Comparison of ENCODE assay signal across 8 cellular contexts in the genomic region with DNA sequence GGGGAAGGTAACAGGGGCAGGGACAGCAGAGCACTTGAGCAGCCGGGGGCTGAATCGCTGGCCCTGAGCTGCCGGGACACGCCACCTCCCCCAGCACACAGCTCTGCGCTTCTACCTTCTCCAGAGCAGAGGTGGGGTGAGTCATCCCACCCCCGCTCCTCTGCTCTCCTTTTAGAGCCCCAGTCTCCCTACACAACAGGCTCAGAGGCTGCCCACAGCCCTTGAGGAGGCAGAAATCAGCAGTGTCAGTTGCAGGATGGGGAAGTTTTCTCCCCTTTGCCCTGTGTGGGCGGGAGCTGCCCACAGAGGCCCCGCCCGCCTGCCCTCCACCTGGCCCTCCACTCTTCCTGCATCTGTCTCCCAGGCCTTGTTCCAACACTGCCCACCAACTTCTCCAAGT.
DNase-seq lines count a peak whose midpoint lies in the region; ATAC-seq and TF ChIP-seq lines count a peak whose summit lies in the region.

No MANE protein-coding gene starts in this region.

- H3K9ac ChIP-seq in smooth muscle cell (ENCODE audit: low read depth), result peak overlapping the region; percentile 48

- H3K27ac ChIP-seq in CD8-positive, alpha-beta memory T cell (ENCODE audit: low read depth, low read length), result no peak overlapping the region
- H3K27ac ChIP-seq in smooth muscle cell (ENCODE audit: low read depth) (peak overlapping the region; percentile 68), tibial artery (no peak overlapping the region)

- H3K4me1 Mint-ChIP-seq in CD8-positive, alpha-beta memory T cell, result peaks cover 9 to 42% (median 41%) of the 10 kb centered on the region in 3 donors
- H3K4me1 Mint-ChIP-seq in IgD-negative memory B cell, result peaks cover 33 to 46% (median 34%) of the 10 kb centered on the region in 3 donors

- peak overlapping the region; percentile 67 to 93 (median 90) for H3K27ac Mint-ChIP-seq in CD8-positive, alpha-beta memory T cell
- peak overlapping the region; percentile 75 to 89 (median 89) for H3K27ac Mint-ChIP-seq in IgD-negative memory B cell

- no peaks in the 10 kb centered on the region for H3K27me3 ChIP-seq in CD8-positive, alpha-beta memory T cell (ENCODE audit: insufficient read depth, low read length, poor library complexity, severe bottlenecking)
- no peaks in the 10 kb centered on the region for H3K27me3 ChIP-seq in smooth muscle cell (ENCODE audit: low read depth)
- no peaks in the 10 kb centered on the region for H3K27me3 ChIP-seq in tibial artery

- peaks cover 0 to 97% (median 0%) of the 10 kb centered on the region in 3 donors for H3K36me3 Mint-ChIP-seq in CD8-positive, alpha-beta memory T cell
- H3K36me3 Mint-ChIP-seq in IgD-negative memory B cell, result peaks cover 5% of the 10 kb centered on the region

- DNase-seq in CD8-positive, alpha-beta memory T cell, result peak in 1 of 5 donors; percentile 62
- peak; percentile 49 for DNase-seq in activated CD4-positive, alpha-beta T cell treated with anti-CD3 and anti-CD28 coated beads, Interleukin-2, amount 50 U/mL, for 1 hour
- DNase-seq in fibroblast of mammary gland (ENCODE audit: low read depth), result peak; percentile 84
- no peak for DNase-seq in smooth muscle cell (lab: John Stamatoyannopoulos, UW; ENCODE audit: unreplicated experiment)
- no peak for DNase-seq in 8988T
- no peak for DNase-seq in tibial artery

- H3K79me2 ChIP-seq in smooth muscle cell (ENCODE audit: low read depth), result no peaks in the 10 kb centered on the region

- H3F3A ChIP-seq in smooth muscle cell (ENCODE audit: low read depth), result no peaks in the 10 kb centered on the region

- peaks cover 55% of the 10 kb centered on the region for H3K36me3 ChIP-seq in CD8-positive, alpha-beta memory T cell (ENCODE audit: insufficient read depth, low read length)
- H3K36me3 ChIP-seq in smooth muscle cell (ENCODE audit: low read depth) (no peaks in the 10 kb centered on the region), tibial artery (peaks cover 0 to 76% (median 40%) of the 10 kb centered on the region in 3 donors)

- ATAC-seq in GM21528 (IDR thresholded peaks at IDR 0.05; ENCODE audit: low FRiP score, unreplicated experiment), result peak; percentile 33

- intact Hi-C loops in tibial artery (cut with DNase I; ENCODE audit: low total_unique reads), result no loop called here

- CTCF ChIA-PET in CD8-positive, alpha-beta memory T cell (lab: Charles Lee), result interaction anchor here (1.0 to 4.1 kb wide), 8 partner anchors 8 to 186 kb away, joined by 3 to 23 read pairs (median 4); no protein-coding TSS in a partner anchor

- H3K27me3 Mint-ChIP-seq in CD8-positive, alpha-beta memory T cell, result no peaks in the 10 kb centered on the region
- no peaks in the 10 kb centered on the region for H3K27me3 Mint-ChIP-seq in IgD-negative memory B cell

- H3K4me3 Mint-ChIP-seq in CD8-positive, alpha-beta memory T cell, result peak overlapping the region in 5 of 7 donors; percentile 24 to 76 (median 59)
- H3K4me3 Mint-ChIP-seq in IgD-negative memory B cell, result peak overlapping the region in 3 of 4 donors; percentile 54 to 91 (median 81)

- H2AFZ ChIP-seq in smooth muscle cell (ENCODE audit: low read depth), result no peak overlapping the region

- 27% methylated on average over 9 of the region's 9 CpGs for WGBS in smooth muscle cell (ENCODE audit: low lambda C conversion rate)

- H3K4me3 ChIP-seq in CD8-positive, alpha-beta memory T cell (ENCODE audit: low read length), result no peak overlapping the region
- H3K4me3 ChIP-seq in fibroblast of mammary gland (ENCODE audit: control insufficient read depth, low read depth, low read length), result no peak overlapping the region
- no peak overlapping the region for H3K4me3 ChIP-seq in smooth muscle cell
- no peak overlapping the region for H3K4me3 ChIP-seq in tibial artery

- no peaks in the 10 kb centered on the region for H4K20me1 ChIP-seq in smooth muscle cell (ENCODE audit: low read depth)

- H3K4me1 ChIP-seq in CD8-positive, alpha-beta memory T cell (ENCODE audit: insufficient read depth, low read length), result peaks cover 54% of the 10 kb centered on the region
- peaks cover 17% of the 10 kb centered on the region for H3K4me1 ChIP-seq in smooth muscle cell (ENCODE audit: low read depth)
- peaks cover 0 to 5% (median 0%) of the 10 kb centered on the region in 4 donors for H3K4me1 ChIP-seq in tibial artery

- no peaks in the 10 kb centered on the region for H3K9me3 Mint-ChIP-seq in CD8-positive, alpha-beta memory T cell
- H3K9me3 Mint-ChIP-seq in IgD-negative memory B cell, result no peaks in the 10 kb centered on the region

- POLR2A ChIA-PET in CD8-positive, alpha-beta memory T cell (lab: Charles Lee), result interaction anchor here (1.3 to 1.4 kb wide), 2 partner anchors 19 to 94 kb away, joined by 3 to 4 read pairs; no protein-coding TSS in a partner anchor

- no peaks in the 10 kb centered on the region for H3K9me3 ChIP-seq in CD8-positive, alpha-beta memory T cell (ENCODE audit: low read length)
- H3K9me3 ChIP-seq in smooth muscle cell (replicated peaks; ENCODE audit: low read depth) (no peaks in the 10 kb centered on the region), tibial artery (no peaks in the 10 kb centered on the region)

- peak overlapping the region; percentile 77 for H3K4me2 ChIP-seq in smooth muscle cell

- TF ChIP-seq CTCF in fibroblast of mammary gland (conservative IDR thresholded peaks at IDR 0.05; ENCODE audit: control insufficient read depth, insufficient read depth, low read depth, low read length) (no peak), smooth muscle cell (IDR thresholded peaks at IDR 0.05; ENCODE audit: borderline replicate concordance, insufficient read depth, poor library complexity, severe bottlenecking) (no peak), tibial artery (IDR thresholded peaks at IDR 0.05) (no peak)

Comparison
In these comparisons a context has a peak if more than half of its experiments do, and no peak if none do; other contexts are left out.
1. DNase-seq: peak in activated CD4-positive, alpha-beta T cell treated with anti-CD3 and anti-CD28 coated beads, Interleukin-2, amount 50 U/mL, for 1 hour (single experiment) and fibroblast of mammary gland (single experiment); none in smooth muscle cell (single experiment), 8988T (single experiment) and tibial artery (0 of 2).